In genomic region chr1:63453232-63453631, GRCh38 we compare ENCODE assay signal across 26 cellular contexts.
"Had no signal": no experiment of that assay in that cellular context is flagged by ENCODE, and none has a peak within 500 bp of the region (broad histone marks: within the 10 kb centered on the region; RNA-seq: fewer than 3 reads in every experiment).

No MANE protein-coding gene starts in this region.

- H3K36me3 ChIP-seq: colonic mucosa, esophagus muscularis mucosa, gastroesophageal sphincter, prostate gland, right atrium auricular region, stomach, thyroid gland had no signal

- H3K9me3 ChIP-seq: colonic mucosa, esophagus muscularis mucosa, gastroesophageal sphincter, heart left ventricle, mucosa of descending colon, prostate gland, right atrium auricular region, stomach, thyroid gland had no signal

- ATAC-seq: foreskin keratinocyte; gastroesophageal sphincter; heart left ventricle; left lobe of liver; mucosa of descending colon; naive thymus-derived CD8-positive, alpha-beta T cell; sciatic nerve; stimulated activated effector memory CD8-positive, alpha-beta T cell treated with anti-CD3 and anti-CD28 coated beads, Interleukin-12 subunit alpha, Interleukin-12 subunit beta, amount 100 ng/mL, for 72 hours had no signal

- H3K27me3 ChIP-seq: colonic mucosa, esophagus muscularis mucosa, foreskin keratinocyte, gastroesophageal sphincter, heart left ventricle, hepatocyte, right atrium auricular region, stomach, thyroid gland had no signal

- DNase-seq: colonic mucosa; dermis blood vessel endothelial cell; effector memory CD4-positive, alpha-beta T cell; foreskin keratinocyte; heart left ventricle; kidney; mucosa of descending colon; naive thymus-derived CD8-positive, alpha-beta T cell; nephron progenitor cell; nucleus accumbens; stimulated activated CD4-positive, alpha-beta T cell treated with anti-CD3 and anti-CD28 coated beads, Interleukin-2, amount 100 ng/mL, for 24 hours; stimulated activated CD4-positive, alpha-beta T cell treated with anti-CD3 and anti-CD28 coated beads, Interleukin-4, amount 100 ng/mL, for 24 hours; stimulated activated naive CD4-positive, alpha-beta T cell treated with Interleukin-2 at 50 U/mL for 16 hours; stomach; thyroid gland; trophoblast cell had no signal

- FAIRE-seq: endothelial cell of umbilical vein had no signal

- H3K4me1 ChIP-seq: colonic mucosa, foreskin keratinocyte, gastroesophageal sphincter, heart left ventricle, prostate gland, right atrium auricular region, stomach, thyroid gland had no signal

- H3K27ac ChIP-seq: colonic mucosa, esophagus muscularis mucosa, foreskin keratinocyte, gastroesophageal sphincter, heart left ventricle, hepatocyte, prostate gland, right atrium auricular region, stomach, thyroid gland had no signal

- H3K4me3 ChIP-seq: colonic mucosa, esophagus muscularis mucosa, gastroesophageal sphincter, heart left ventricle, hepatocyte, lung, mucosa of descending colon, prostate gland, right atrium auricular region, stomach, thyroid gland had no signal
